33 cellular contexts compared by ENCODE assay signal in genomic region chr6:154840363-154840762, GRCh38.
DNase-seq lines count a peak whose midpoint lies in the region; ATAC-seq, FAIRE-seq and TF ChIP-seq lines count a peak whose summit lies in the region.
"Had no signal": no experiment of that assay in that cellular context is flagged by ENCODE, and none has a peak within 500 bp of the region (broad histone marks: within the 10 kb centered on the region; RNA-seq: fewer than 3 reads in every experiment).

No MANE protein-coding gene starts in this region.

- intact Hi-C loops in K562 (cut with micrococcal nuclease): no loop called here

- CTCF ChIA-PET in K562 (lab: Yijun Ruan, JAX; ENCODE audit: low intra/inter-chr PET ratio): no interaction called here

- no peak for TF ChIP-seq EP300 in K562 (IDR thresholded peaks at IDR 0.05; ENCODE audit: low read length)

- no peak overlapping the region for H3K27ac ChIP-seq in GM23338 (ENCODE audit: low read depth)
- H3K27ac ChIP-seq in K562 (ENCODE audit: extremely low read depth, low read depth, low read length): no peak overlapping the region
- H3K27ac ChIP-seq: 22Rv1; A549; BLaER1; BLaER1 treated with 17β-estradiol and CSF1 and Interleukin-3, amounts not matched to agents 10 nM and 100 nM; C4-2B had no signal

- TF ChIP-seq CTCF in GM23338 (conservative IDR thresholded peaks at IDR 0.05; ENCODE audit: low read depth in 2 of 2) (no peak), K562 (IDR thresholded peaks at IDR 0.05 in 2 of 3, conservative IDR thresholded peaks at IDR 0.05 in 1 of 3; ENCODE audit: insufficient read depth in 2 of 3, low read depth in 1 of 3, low read length in 3 of 3) (no peak)

- H3K9ac ChIP-seq in K562 (ENCODE audit: insufficient read depth in 1 of 2, low read depth in 2 of 2, low read length in 2 of 2): no peak overlapping the region
- H3K9ac ChIP-seq: BLaER1; BLaER1 treated with 17β-estradiol and CSF1 and Interleukin-3, amounts not matched to agents 10 nM and 100 nM had no signal

- H2AFZ ChIP-seq in GM23338 (no peak overlapping the region), K562 (ENCODE audit: low read depth, low read length) (no peak overlapping the region)

- H3K27me3 ChIP-seq in GM23338 (ENCODE audit: insufficient read depth): no peaks in the 10 kb centered on the region
- no peaks in the 10 kb centered on the region for H3K27me3 ChIP-seq in K562 (ENCODE audit: control insufficient read depth in 2 of 2, insufficient read depth in 2 of 2, low read length in 2 of 2)
- H3K27me3 ChIP-seq: BE2C; BLaER1; BLaER1 treated with 17β-estradiol and CSF1 and Interleukin-3, amounts not matched to agents 10 nM and 100 nM had no signal

- H3K4me3 Mint-ChIP-seq in GM23338: no peak overlapping the region
- H3K4me3 Mint-ChIP-seq: B cell; CD14-positive monocyte; CD4-positive, alpha-beta memory T cell; CD4-positive, alpha-beta T cell; CD8-positive, alpha-beta memory T cell; CD8-positive, alpha-beta T cell had no signal

- FAIRE-seq in K562 (lab: Jason Lieb, UNC): no peak
- FAIRE-seq: A204.1, A549, D721Med had no signal

- H3K79me2 ChIP-seq in GM23338 (replicated peaks; ENCODE audit: insufficient read depth) (peaks cover 98% of the 10 kb centered on the region), K562 (ENCODE audit: control insufficient read depth, insufficient read depth, low read length) (peaks cover 89% of the 10 kb centered on the region)

- DNase-seq in GM23338 (ENCODE audit: low spot score): no peak
- no peak for DNase-seq in K562 (ENCODE audit: extremely low read depth in 1 of 4, low spot score in 3 of 4)
- no peak for DNase-seq in nucleus accumbens (lab: John Stamatoyannopoulos, UW)
- DNase-seq: 8988T; ACHN; AML-193; BE2C; C1 segment of cervical spinal cord; Caco-2; Calu3; CD4-positive, alpha-beta memory T cell; CD4-positive, alpha-beta T cell; CD4-positive, CD25-positive, alpha-beta regulatory T cell; CD8-positive, alpha-beta memory T cell; CD8-positive, alpha-beta T cell; COR-L47; DMS 273 treated with DMSO at 0.1 percent for 48 hours; DMS153; DMS53; DMS79; DMS79 treated with DMSO at 0.1 percent for 48 hours; DND-41; EL had no signal

- H3K4me3 ChIP-seq in GM23338 (no peak overlapping the region), K562 (no peak overlapping the region)
- H3K4me3 ChIP-seq: A549; BLaER1; BLaER1 treated with 17β-estradiol and CSF1 and Interleukin-3, amounts not matched to agents 10 nM and 100 nM had no signal

- no TSS peak for BruUV-seq in K562 (replicated peaks; lab: Mats Ljungman, UMichigan)

- H3K36me3 ChIP-seq in GM23338 (ENCODE audit: insufficient read depth): no peaks in the 10 kb centered on the region
- peaks cover 23% of the 10 kb centered on the region; the same call in 1 of the 3 replicates for H3K36me3 ChIP-seq in K562 (ENCODE audit: control insufficient read depth, insufficient read depth, low read length)

- H3K36me3 Mint-ChIP-seq in GM23338 (ENCODE audit: low read depth): peaks cover 5% of the 10 kb centered on the region; the same call in 2 of the 3 replicates

- H3K27me3 Mint-ChIP-seq in GM23338 (ENCODE audit: insufficient read depth, low read depth, poor library complexity): no peaks in the 10 kb centered on the region
- H3K27me3 Mint-ChIP-seq: B cell; CD4-positive, alpha-beta memory T cell; CD4-positive, alpha-beta T cell; CD4-positive, CD25-positive, alpha-beta regulatory T cell; CD8-positive, alpha-beta memory T cell had no signal

- H3F3A ChIP-seq in GM23338 (replicated peaks; ENCODE audit: low read depth): no peaks in the 10 kb centered on the region

- TF ChIP-seq POLR2A in K562 (conservative IDR thresholded peaks at IDR 0.05): no peak

- POLR2A ChIA-PET in K562 (lab: Yijun Ruan, JAX): no interaction called here

- peaks cover 26% of the 10 kb centered on the region for H3K4me1 ChIP-seq in GM23338 (ENCODE audit: insufficient read depth)
- H3K4me1 ChIP-seq in K562 (replicated peaks in 1 of 2; ENCODE audit: control insufficient read depth in 2 of 2, insufficient read depth in 2 of 2, low read length in 2 of 2): no peaks in the 10 kb centered on the region
- H3K4me1 ChIP-seq: A549, Caco-2 had no signal

- ATAC-seq in GM23338 (no peak), K562 (no peak), GM21526 (IDR thresholded peaks at IDR 0.05; ENCODE audit: low FRiP score, unreplicated experiment) (no peak)
- ATAC-seq: A549; CD8-positive, alpha-beta T cell had no signal

- H3K4me1 Mint-ChIP-seq in GM23338: peaks cover 33% of the 10 kb centered on the region

- no peaks in the 10 kb centered on the region for H3K9me3 Mint-ChIP-seq in GM23338
- H3K9me3 Mint-ChIP-seq: CD14-positive monocyte; CD4-positive, alpha-beta memory T cell; CD4-positive, alpha-beta T cell; CD4-positive, CD25-positive, alpha-beta regulatory T cell; CD8-positive, alpha-beta memory T cell; CD8-positive, alpha-beta T cell had no signal

- TF ChIP-seq RAD21 in K562 (CRISPR knock-in tag; conservative IDR thresholded peaks at IDR 0.05 in 1 of 2, IDR thresholded peaks at IDR 0.05 in 1 of 2): no peak

- H3K9me1 ChIP-seq in K562 (ENCODE audit: control insufficient read depth, insufficient read depth, low read length): no peaks in the 10 kb centered on the region

- no peaks in the 10 kb centered on the region for H3K9me2 ChIP-seq in GM23338 (ENCODE audit: insufficient read depth)

- H3K4me2 ChIP-seq in GM23338 (peak overlapping the region; percentile 24; the same call in 1 of the 2 replicates), K562 (ENCODE audit: insufficient read depth, low read length) (no peak overlapping the region)
- H3K4me2 ChIP-seq: A549; BLaER1; BLaER1 treated with 17β-estradiol and CSF1 and Interleukin-3, amounts not matched to agents 10 nM and 100 nM had no signal

- in situ Hi-C loops in K562 (cut with MboI): no loop called here

- H3K27ac Mint-ChIP-seq in GM23338: no peak overlapping the region
- H3K27ac Mint-ChIP-seq: B cell; CD4-positive, alpha-beta memory T cell; CD4-positive, alpha-beta T cell; CD4-positive, CD25-positive, alpha-beta regulatory T cell; CD8-positive, alpha-beta memory T cell had no signal

- H3K9me3 ChIP-seq in K562 (replicated peaks; ENCODE audit: control insufficient read depth, insufficient read depth, low read depth, low read length): no peaks in the 10 kb centered on the region
- H3K9me3 ChIP-seq: A549; BE2C; BLaER1; BLaER1 treated with 17β-estradiol and CSF1 and Interleukin-3, amounts not matched to agents 10 nM and 100 nM; Caco-2 had no signal

- H4K20me1 ChIP-seq in GM23338 (replicated peaks; ENCODE audit: insufficient read depth) (peaks cover 21% of the 10 kb centered on the region), K562 (replicated peaks; ENCODE audit: control insufficient read depth, insufficient read depth, low read length) (peaks cover 18% of the 10 kb centered on the region; the same call in 1 of the 2 replicates)

- 96% methylated on average over 6 of the region's 6 CpGs for WGBS in K562 (ENCODE audit: insufficient coverage, low coverage, missing lambda C conversion rate)

TF ChIP-seq in GM23338, 12 proteins besides CTCF, POLR2A, EP300 and RAD21 (continues in another document):
- no peak for TF ChIP-seq JUNB (IDR thresholded peaks at IDR 0.05; ENCODE audit: unreplicated experiment)

TF ChIP-seq in K562, 482 proteins besides CTCF, POLR2A, EP300 and RAD21 (continues in another document):
- TF ChIP-seq RBFOX2 (IDR thresholded peaks at IDR 0.05; ENCODE audit: low read depth, low read length) (no peak), ZNF707 (CRISPR knock-in tag; conservative IDR thresholded peaks at IDR 0.05) (peak; percentile 86), SP1 (CRISPR knock-in tag; IDR thresholded peaks at IDR 0.05) (no peak), CREBBP (IDR thresholded peaks at IDR 0.05; ENCODE audit: low read depth, low read length) (no peak), ZFX (CRISPR knock-in tag; IDR thresholded peaks at IDR 0.05) (no peak), ZFP91 (CRISPR knock-in tag; IDR thresholded peaks at IDR 0.05) (no peak), RCOR1 (IDR thresholded peaks at IDR 0.05; ENCODE audit: borderline replicate concordance in 1 of 2, low read depth in 2 of 2, low read length in 2 of 2) (no peak), JUN (IDR thresholded peaks at IDR 0.05; ENCODE audit: borderline replicate concordance, low read depth, low read length) (no peak), JUN (CRISPR knock-in tag; IDR thresholded peaks at IDR 0.05; ENCODE audit: borderline replicate concordance) (no peak), SAFB (IDR thresholded peaks at IDR 0.05; ENCODE audit: borderline replicate concordance, low read depth, low read length) (no peak), ILK (tag; IDR thresholded peaks at IDR 0.05; ENCODE audit: borderline replicate concordance, low read depth) (no peak)
- TF ChIP-seq, protein P1, sequence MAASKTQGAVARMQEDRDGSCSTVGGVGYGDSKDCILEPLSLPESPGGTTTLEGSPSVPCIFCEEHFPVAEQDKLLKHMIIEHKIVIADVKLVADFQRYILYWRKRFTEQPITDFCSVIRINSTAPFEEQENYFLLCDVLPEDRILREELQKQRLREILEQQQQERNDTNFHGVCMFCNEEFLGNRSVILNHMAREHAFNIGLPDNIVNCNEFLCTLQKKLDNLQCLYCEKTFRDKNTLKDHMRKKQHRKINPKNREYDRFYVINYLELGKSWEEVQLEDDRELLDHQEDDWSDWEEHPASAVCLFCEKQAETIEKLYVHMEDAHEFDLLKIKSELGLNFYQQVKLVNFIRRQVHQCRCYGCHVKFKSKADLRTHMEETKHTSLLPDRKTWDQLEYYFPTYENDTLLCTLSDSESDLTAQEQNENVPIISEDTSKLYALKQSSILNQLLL (CRISPR knock-in tag; IDR thresholded peaks at IDR 0.05; ENCODE audit: borderline replicate concordance): peak; percentile 100
